ENCODE assay signal across 16 cellular contexts in the genomic region with DNA sequence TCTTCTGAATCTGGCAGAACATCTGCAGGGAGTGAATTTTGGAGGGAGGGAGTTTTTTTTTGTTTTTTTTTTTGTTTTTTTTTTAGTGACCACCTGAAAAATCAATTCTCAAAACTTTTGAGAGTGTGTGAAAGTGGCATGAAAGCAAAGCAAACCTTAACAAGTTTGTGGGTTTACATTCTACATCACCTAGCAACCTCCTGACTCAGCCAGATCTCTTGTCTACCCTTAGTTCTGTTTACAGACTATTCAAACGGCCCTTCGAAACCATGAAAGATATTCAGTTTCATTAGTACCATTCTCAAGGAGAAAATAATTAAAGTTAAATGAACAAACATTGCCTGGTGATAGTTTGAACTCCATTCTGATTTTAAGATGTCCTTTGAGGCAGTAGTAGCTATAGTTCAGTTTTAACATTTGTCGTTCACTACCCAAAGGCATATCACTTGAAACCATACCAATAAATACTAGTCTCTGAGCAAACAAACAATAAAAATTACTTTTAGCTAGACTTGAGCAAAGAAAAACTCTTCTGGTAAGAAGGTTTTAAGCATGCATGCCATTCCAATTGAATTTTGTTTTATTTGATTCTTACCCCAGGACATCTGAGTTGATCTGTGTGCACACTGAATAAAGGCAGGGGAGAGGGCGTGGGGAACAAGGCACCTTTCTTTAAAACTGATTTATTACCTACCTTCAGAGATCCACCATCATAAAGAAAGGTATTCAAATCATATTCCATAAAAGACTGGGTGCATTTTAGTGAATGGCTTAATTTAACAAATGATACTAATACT.
DNase-seq lines count a peak whose midpoint lies in the region; ATAC-seq and TF ChIP-seq lines count a peak whose summit lies in the region.
"Had no signal": no experiment of that assay in that cellular context is flagged by ENCODE, and none has a peak within 500 bp of the region (broad histone marks: within the 10 kb centered on the region; RNA-seq: fewer than 3 reads in every experiment).

No MANE protein-coding gene starts in this region.

- no peaks in the 10 kb centered on the region for H3K4me1 ChIP-seq in lower lobe of right lung

- H3K27ac ChIP-seq in VCaP, result peak overlapping the region; percentile 21; the same call in 1 of the 2 replicates
- H3K27ac ChIP-seq in lower lobe of right lung, result peak overlapping the region; percentile 18

- ATAC-seq in HG03442 (IDR thresholded peaks at IDR 0.05; ENCODE audit: unreplicated experiment), result peak; percentile 50
- ATAC-seq in lower lobe of right lung, result peak; percentile 63 to 93
- no peak for ATAC-seq in HG03460 (IDR thresholded peaks at IDR 0.05; ENCODE audit: unreplicated experiment)
- ATAC-seq: Panc1; sciatic nerve; stimulated activated memory B cell treated with anti-CD40 and anti-IgM and Interleukin-4, amounts not matched to agents 10 μg/mL and 1 μg/mL and 100 μg/mL, for 72 hours had no signal

- no peak overlapping the region for H3K4me3 Mint-ChIP-seq in HFFc6
- H3K4me3 Mint-ChIP-seq: activated naive CD4-positive, alpha-beta T cell treated with anti-CD3 and anti-CD28 coated beads, Interleukin-2, amount 50 U/mL, for 24 hours; naive B cell; stimulated activated memory B cell treated with anti-CD40 and anti-IgM and Interleukin-4, amounts not matched to agents 10 μg/mL and 1 μg/mL and 100 μg/mL, for 72 hours had no signal

- H3K27me3 ChIP-seq in lower lobe of right lung (ENCODE audit: low read depth), result no peaks in the 10 kb centered on the region

- TF ChIP-seq CTCF in VCaP (conservative IDR thresholded peaks at IDR 0.05) (no peak), lower lobe of right lung (IDR thresholded peaks at IDR 0.05) (no peak), HFFc6 (IDR thresholded peaks at IDR 0.05) (no peak)

- intact Hi-C loops in lower lobe of right lung (cut with DNase I), result no loop called here

- H3K9me3 ChIP-seq in lower lobe of right lung, result no peaks in the 10 kb centered on the region

- no peaks in the 10 kb centered on the region; the same call in 1 of the 2 replicates for H3K27me3 Mint-ChIP-seq in HFFc6 (ENCODE audit: insufficient read depth)
- H3K27me3 Mint-ChIP-seq: activated naive CD4-positive, alpha-beta T cell treated with anti-CD3 and anti-CD28 coated beads, Interleukin-2, amount 50 U/mL, for 24 hours; naive B cell; stimulated activated memory B cell treated with anti-CD40 and anti-IgM and Interleukin-4, amounts not matched to agents 10 μg/mL and 1 μg/mL and 100 μg/mL, for 72 hours had no signal

- peak; percentile 0 for DNase-seq in Daoy (ENCODE audit: low read depth)
- no peak for DNase-seq in lower lobe of right lung
- no peak for DNase-seq in HFFc6
- no peak for DNase-seq in dedifferentiated amniotic fluid mesenchymal stem cell (ENCODE audit: extremely low spot score)
- no peak for DNase-seq in SHP77 (lab: John Stamatoyannopoulos, UW)
- DNase-seq: activated CD4-positive, CD25-positive, alpha-beta regulatory T cell; MV-4-11; naive B cell; SW 1271 had no signal

- H3K36me3 ChIP-seq in lower lobe of right lung, result no peaks in the 10 kb centered on the region

- no peaks in the 10 kb centered on the region for H3K9me3 Mint-ChIP-seq in HFFc6
- H3K9me3 Mint-ChIP-seq: stimulated activated memory B cell treated with anti-CD40 and anti-IgM and Interleukin-4, amounts not matched to agents 10 μg/mL and 1 μg/mL and 100 μg/mL, for 72 hours had no signal

- peaks cover 12% of the 10 kb centered on the region; the same call in 1 of the 2 replicates for H3K4me1 Mint-ChIP-seq in HFFc6 (ENCODE audit: low read depth)
- H3K4me1 Mint-ChIP-seq: naive B cell; stimulated activated memory B cell treated with anti-CD40 and anti-IgM and Interleukin-4, amounts not matched to agents 10 μg/mL and 1 μg/mL and 100 μg/mL, for 72 hours had no signal

- H3K4me3 ChIP-seq in lower lobe of right lung, result no peak overlapping the region

- H3K27ac Mint-ChIP-seq in HFFc6, result no peak overlapping the region
- H3K27ac Mint-ChIP-seq: activated naive CD4-positive, alpha-beta T cell treated with anti-CD3 and anti-CD28 coated beads, Interleukin-2, amount 50 U/mL, for 24 hours; stimulated activated memory B cell treated with anti-CD40 and anti-IgM and Interleukin-4, amounts not matched to agents 10 μg/mL and 1 μg/mL and 100 μg/mL, for 72 hours had no signal

- H3K36me3 Mint-ChIP-seq in HFFc6 (ENCODE audit: low read depth), result no peaks in the 10 kb centered on the region
- H3K36me3 Mint-ChIP-seq: naive B cell had no signal
